8 cellular contexts compared by ENCODE assay signal in genomic region chr9:36137392-36138004, GRCh38. TPM values are rescaled to one million over a fixed set of nuclear protein-coding genes. Genes with fewer than 3 reads are reported as not detected.
DNase-seq lines count a peak whose midpoint lies in the region; ATAC-seq and TF ChIP-seq lines count a peak whose summit lies in the region.

No MANE protein-coding gene starts in this region.

- H4K20me1 ChIP-seq in SU-DHL-6 (ENCODE audit: low read depth, low read length): no peaks in the 10 kb centered on the region

- H3K4me3 ChIP-seq in GM12865 (ENCODE audit: low read depth, low read length): peak overlapping the region; percentile 49
- peak overlapping the region; percentile 61 for H3K4me3 ChIP-seq in SU-DHL-6 (ENCODE audit: insufficient read depth, low read length, poor library complexity, severe bottlenecking)
- H3K4me3 ChIP-seq in heart right ventricle: peak overlapping the region; percentile 61 to 93 (median 82)
- peak overlapping the region; percentile 84 for H3K4me3 ChIP-seq in psoas muscle

- no peak for TF ChIP-seq CTCF in GM12865 (IDR thresholded peaks at IDR 0.05; ENCODE audit: insufficient read depth, low read depth, low read length, missing control alignments)
- TF ChIP-seq CTCF in SU-DHL-6 (IDR thresholded peaks at IDR 0.05; ENCODE audit: insufficient read depth, low read length, poor library complexity, severe bottlenecking): no peak
- TF ChIP-seq CTCF in heart right ventricle (IDR thresholded peaks at IDR 0.05): no peak
- no peak for TF ChIP-seq CTCF in psoas muscle (IDR thresholded peaks at IDR 0.05)

- WGBS in heart right ventricle, 2 donors: 22 to 23% methylated on average over 12 of the region's 12 CpGs
- 11 to 20% (median 12%) methylated on average over 12 of the region's 12 CpGs for WGBS in psoas muscle, 3 donors

- peak overlapping the region; percentile 59 for H3K4me2 ChIP-seq in SU-DHL-6 (ENCODE audit: low read depth, low read length, poor library complexity, severe bottlenecking)

- H3F3A ChIP-seq in SU-DHL-6 (ENCODE audit: insufficient read depth): no peaks in the 10 kb centered on the region

- no peaks in the 10 kb centered on the region for H3K79me2 ChIP-seq in SU-DHL-6 (ENCODE audit: insufficient read depth, low read length)

- H3K36me3 ChIP-seq in SU-DHL-6 (ENCODE audit: low read length) (no peaks in the 10 kb centered on the region), heart right ventricle (no peaks in the 10 kb centered on the region), psoas muscle (ENCODE audit: insufficient read depth in 1 of 2, low read depth in 1 of 2) (no peaks in the 10 kb centered on the region)

- intact Hi-C loops in heart right ventricle (cut with DNase I) (no loop called here), psoas muscle (cut with DNase I) (loop anchor here in 1 of 2 donors (5.0 kb wide), 1 partner anchor 120 kb away; the partner anchor contains the start of gene GNE)

- peak overlapping the region; percentile 90 for H2AFZ ChIP-seq in SU-DHL-6 (ENCODE audit: low read depth, low read length, severe bottlenecking)

- H3K27ac ChIP-seq in SU-DHL-6 (ENCODE audit: low read depth, low read length) (no peak overlapping the region), heart right ventricle (peak overlapping the region in 7 of 10 donors; percentile 74 to 91 (median 83)), psoas muscle (peak overlapping the region; percentile 50)

- peak overlapping the region; percentile 64 for H3K9ac ChIP-seq in SU-DHL-6 (ENCODE audit: low read length)

- H3K27me3 ChIP-seq in SU-DHL-6 (ENCODE audit: low read length): no peaks in the 10 kb centered on the region
- H3K27me3 ChIP-seq in heart right ventricle: peaks cover 0 to 13% (median 0%) of the 10 kb centered on the region in 7 donors
- peaks cover 0 to 34% (median 0%) of the 10 kb centered on the region in 3 donors for H3K27me3 ChIP-seq in psoas muscle (ENCODE audit: insufficient read depth in 3 of 3, low read length in 2 of 3)

- H3K4me1 ChIP-seq in heart right ventricle (peaks cover 3 to 64% (median 20%) of the 10 kb centered on the region in 9 donors), psoas muscle (peaks cover 8% of the 10 kb centered on the region)

- H3K9me2 ChIP-seq in SU-DHL-6 (replicated peaks; ENCODE audit: insufficient read depth, low read length): no peaks in the 10 kb centered on the region

- DNase-seq in GM12865 (ENCODE audit: low read depth) (no peak), heart right ventricle (no peak), psoas muscle (peak in 1 of 2 donors; percentile 40), DMS153 (lab: John Stamatoyannopoulos, UW) (no peak)
- DNase-seq in activated effector memory CD4-positive, alpha-beta T cell treated with anti-CD3 and anti-CD28 coated beads, Interleukin-2, amount 50 U/mL, for 16 hours: no peak
- no peak for DNase-seq in effector CD8-positive, alpha-beta T cell (lab: John Stamatoyannopoulos, UW)

- peak in 7 of 8 donors; percentile 1 to 40 (median 15) for ATAC-seq in heart right ventricle
- peak in 1 of 4 donors; percentile 8 for ATAC-seq in psoas muscle
- ATAC-seq in HG03521 (IDR thresholded peaks at IDR 0.05; ENCODE audit: unreplicated experiment): no peak

- H3K9me3 ChIP-seq in SU-DHL-6 (ENCODE audit: insufficient read depth, low read length) (no peaks in the 10 kb centered on the region), heart right ventricle (no peaks in the 10 kb centered on the region), psoas muscle (no peaks in the 10 kb centered on the region)

RNA-seq across cellular contexts. Expression of gene GLIPR2, which starts 1.0 kb away (rescaled TPM):
- total RNA-seq in heart right ventricle (10 to 100 TPM in 2 of 10 donors, 1 to 10 TPM in 8; 4.7 to 19.2 (median 5.8) TPM), psoas muscle (1 to 10 TPM; 3.6 to 6.5 (median 4.9) TPM)
- polyA plus RNA-seq in heart right ventricle (10 to 100 TPM in 1 of 2 donors, 1 to 10 TPM in 1; 8.0 to 13.9 TPM), psoas muscle (1 to 10 TPM; 2.5 to 3.4 (median 3.2) TPM)

RNA-seq across cellular contexts. Expression of gene CCIN, which starts 31.7 kb away (rescaled TPM):
- under 1 TPM in 1 of 10 donors, not detected in 9; 0.15 TPM for total RNA-seq in heart right ventricle
- polyA plus RNA-seq in heart right ventricle: under 1 TPM in 1 of 2 donors, not detected in 1; 0.12 TPM
- total RNA-seq in psoas muscle: not detected
- polyA plus RNA-seq in psoas muscle: under 1 TPM in 2 of 3 donors, not detected in 1; 0.03 to 0.04 TPM

RNA-seq across cellular contexts. Expression of gene CLTA, which starts 53.2 kb away (rescaled TPM):
- total RNA-seq in heart right ventricle (10 to 100 TPM; 44.5 to 80.4 (median 48.8) TPM), psoas muscle (10 to 100 TPM; 52.1 to 58.3 (median 54.6) TPM)
- polyA plus RNA-seq in heart right ventricle (100 to 1,000 TPM in 1 of 2 donors, 10 to 100 TPM in 1; 34.3 to 138 TPM), psoas muscle (100 to 1,000 TPM in 1 of 3 donors, 10 to 100 TPM in 2; 59.2 to 125 (median 75.9) TPM)
